ENCODE assay signal across 18 cellular contexts in genomic region chr6:72262254-72262653, GRCh38.
A peak's percentile ranks its signal among the peaks of the same experiment; 100 is the strongest.
DNase-seq lines count a peak whose midpoint lies in the region; ATAC-seq and TF ChIP-seq lines count a peak whose summit lies in the region.
"Had no signal": no experiment of that assay in that cellular context is flagged by ENCODE, and none has a peak within 500 bp of the region (broad histone marks: within the 10 kb centered on the region; RNA-seq: fewer than 3 reads in every experiment).

No MANE protein-coding gene starts in this region.

- TF ChIP-seq POLR2A in prostate gland (IDR thresholded peaks at IDR 0.05) (no peak), right lobe of liver (IDR thresholded peaks at IDR 0.05) (no peak)

- DNase-seq in G401 (ENCODE audit: low spot score) (peak; percentile 37), chondrocyte (ENCODE audit: low spot score) (no peak), lung microvascular endothelial cell (ENCODE audit: low read depth in 2 of 2) (peak; percentile 33 to 69), prostate gland (ENCODE audit: low spot score) (no peak), right lobe of liver (no peak)
- DNase-seq: Caco-2; CD4-positive, CD25-positive, alpha-beta regulatory T cell; CD8-positive, alpha-beta T cell; DMS153; DND-41; GF-D8; H9 had no signal

- TF ChIP-seq CTCF in chondrocyte (IDR thresholded peaks at IDR 0.05), result no peak
- no peak for TF ChIP-seq CTCF in prostate gland (IDR thresholded peaks at IDR 0.05)
- no peak for TF ChIP-seq CTCF in right lobe of liver (IDR thresholded peaks at IDR 0.05)

- no peak overlapping the region for H3K4me3 Mint-ChIP-seq in chondrocyte (ENCODE audit: unreplicated experiment)
- H3K4me3 Mint-ChIP-seq: B cell; CD4-positive, CD25-positive, alpha-beta regulatory T cell; CD8-positive, alpha-beta T cell; GM23338; H9 had no signal

- in situ Hi-C loops in G401 (cut with HindIII; ENCODE audit: low sequenced_read_pairs), result no loop called here

- 71% methylated on average over 4 of the region's 4 CpGs for WGBS in prostate gland
- WGBS in right lobe of liver (ENCODE audit: insufficient coverage, low coverage, low lambda C conversion rate, missing lambda C conversion rate), result 29% methylated on average over 4 of the region's 4 CpGs

- no peaks in the 10 kb centered on the region for H3K4me1 ChIP-seq in prostate gland (replicated peaks)
- no peaks in the 10 kb centered on the region for H3K4me1 ChIP-seq in right lobe of liver
- H3K4me1 ChIP-seq: BLaER1, Caco-2 had no signal

- no peak overlapping the region for H3K4me3 ChIP-seq in prostate gland
- H3K4me3 ChIP-seq in right lobe of liver, result no peak overlapping the region
- H3K4me3 ChIP-seq: BLaER1, GM23338 had no signal

- H3K9me3 Mint-ChIP-seq in chondrocyte (ENCODE audit: low read depth), result no peaks in the 10 kb centered on the region
- H3K9me3 Mint-ChIP-seq: CD4-positive, CD25-positive, alpha-beta regulatory T cell; CD8-positive, alpha-beta T cell; GM23338; H9 had no signal

- H3K4me1 Mint-ChIP-seq in chondrocyte (ENCODE audit: low read depth), result peaks cover 36% of the 10 kb centered on the region
- H3K4me1 Mint-ChIP-seq: B cell; CD4-positive, CD25-positive, alpha-beta regulatory T cell had no signal

- intact Hi-C loops in prostate gland (cut with DNase I), result no loop called here
- intact Hi-C loops in right lobe of liver (cut with DNase I), result no loop called here

- H3K36me3 ChIP-seq in prostate gland (no peaks in the 10 kb centered on the region), right lobe of liver (no peaks in the 10 kb centered on the region)
- H3K36me3 ChIP-seq: BLaER1 had no signal

- no peak for ATAC-seq in right lobe of liver
- ATAC-seq in GM19328 (IDR thresholded peaks at IDR 0.05; ENCODE audit: unreplicated experiment), result no peak
- ATAC-seq: CD8-positive, alpha-beta T cell; GM23338; HCT116 had no signal

- H3K9me3 ChIP-seq in prostate gland (no peaks in the 10 kb centered on the region), right lobe of liver (no peaks in the 10 kb centered on the region)
- H3K9me3 ChIP-seq: BLaER1, Caco-2 had no signal

- no peaks in the 10 kb centered on the region for H3K36me3 Mint-ChIP-seq in chondrocyte (ENCODE audit: low read depth)
- H3K36me3 Mint-ChIP-seq: CD4-positive, CD25-positive, alpha-beta regulatory T cell; CD8-positive, alpha-beta T cell had no signal

- peak overlapping the region; percentile 49 for H3K27ac Mint-ChIP-seq in chondrocyte (ENCODE audit: unreplicated experiment)
- H3K27ac Mint-ChIP-seq: B cell; CD4-positive, CD25-positive, alpha-beta regulatory T cell; CD8-positive, alpha-beta T cell; GM23338; H9 had no signal

- H3K27me3 ChIP-seq in prostate gland (replicated peaks; ENCODE audit: insufficient read depth) (no peaks in the 10 kb centered on the region), right lobe of liver (no peaks in the 10 kb centered on the region)
- H3K27me3 ChIP-seq: BLaER1 had no signal

- no peaks in the 10 kb centered on the region for H3K27me3 Mint-ChIP-seq in chondrocyte (ENCODE audit: low read depth)
- H3K27me3 Mint-ChIP-seq: B cell; CD4-positive, CD25-positive, alpha-beta regulatory T cell had no signal

- H3K27ac ChIP-seq in prostate gland (no peak overlapping the region), right lobe of liver (no peak overlapping the region)
- H3K27ac ChIP-seq: BLaER1, C4-2B had no signal

Comparison
In these comparisons a context has a peak if more than half of its experiments do, and no peak if none do; other contexts are left out.
1. DNase-seq: peak in G401 (single experiment) and lung microvascular endothelial cell (2 of 2); none in chondrocyte (single experiment), prostate gland (single experiment) and right lobe of liver (0 of 3).